ENCODE assay signal across 8 cellular contexts in genomic region chr15:51621917-51622268, GRCh38. TPM values are rescaled to one million over a fixed set of nuclear protein-coding genes. Genes with fewer than 3 reads are reported as not detected.
A peak's percentile ranks its signal among the peaks of the same experiment; 100 is the strongest.
DNase-seq lines count a peak whose midpoint lies in the region; ATAC-seq and TF ChIP-seq lines count a peak whose summit lies in the region.

No MANE protein-coding gene starts in this region.

- no peak overlapping the region for H3K27ac ChIP-seq in OCI-LY1 (ENCODE audit: low read depth, low read length, poor library complexity, severe bottlenecking)

- no peaks in the 10 kb centered on the region for H3K36me3 Mint-ChIP-seq in activated naive CD8-positive, alpha-beta T cell

- no peaks in the 10 kb centered on the region for H3K9me2 ChIP-seq in OCI-LY1 (ENCODE audit: low read depth, low read length)

- no peak overlapping the region for H2AFZ ChIP-seq in OCI-LY1 (ENCODE audit: low read length)

- H3K4me3 ChIP-seq in OCI-LY1 (ENCODE audit: low read depth, low read length, poor library complexity, severe bottlenecking), result peak overlapping the region; percentile 60

- H3K27me3 Mint-ChIP-seq in activated naive CD8-positive, alpha-beta T cell, result peaks cover 4% of the 10 kb centered on the region

- H3K9me3 Mint-ChIP-seq in activated naive CD8-positive, alpha-beta T cell (ENCODE audit: low read depth), result no peaks in the 10 kb centered on the region

- H4K20me1 ChIP-seq in OCI-LY1 (ENCODE audit: insufficient read depth, low read length), result no peaks in the 10 kb centered on the region

- H3K4me3 Mint-ChIP-seq in activated naive CD8-positive, alpha-beta T cell, result peak overlapping the region; percentile 85

- H3K9me3 ChIP-seq in OCI-LY1 (ENCODE audit: low read length), result no peaks in the 10 kb centered on the region

- intact Hi-C loops in head of caudate nucleus (cut with DNase I), result loop anchor here (10.0 kb wide), 1 partner anchor 113 kb away; the partner anchor contains the start of gene LYSMD2

- DNase-seq in AG20443 (ENCODE audit: low spot score), result peak; percentile 76
- peak; percentile 29 to 85 (median 70) for DNase-seq in head of caudate nucleus
- DNase-seq in occipital lobe (lab: John Stamatoyannopoulos, UW), result peak; percentile 71
- no peak for DNase-seq in DMS153 treated with DMSO at 0.1 percent for 48 hours (lab: John Stamatoyannopoulos, UW; ENCODE audit: unreplicated experiment)

- H3K4me2 ChIP-seq in OCI-LY1 (ENCODE audit: low read length), result peak overlapping the region; percentile 75

- H3K27ac Mint-ChIP-seq in activated naive CD8-positive, alpha-beta T cell, result peak overlapping the region; percentile 46

- no peaks in the 10 kb centered on the region for H3K36me3 ChIP-seq in OCI-LY1 (ENCODE audit: insufficient read depth, low read length)

- peaks cover 9% of the 10 kb centered on the region for H3K4me1 Mint-ChIP-seq in activated naive CD8-positive, alpha-beta T cell (ENCODE audit: low read depth)

- H3K27me3 ChIP-seq in OCI-LY1 (ENCODE audit: insufficient read depth, low read length), result 0 out of 2 replicates have a peak, but pooled peaks cover 3% of the 10 kb centered on the region

- peaks cover 15% of the 10 kb centered on the region for H3K4me1 ChIP-seq in OCI-LY1 (ENCODE audit: insufficient read depth, low read length, severe bottlenecking)

- ATAC-seq in GM18511 (IDR thresholded peaks at IDR 0.05; ENCODE audit: unreplicated experiment) (peak; percentile 44), HG03025 (IDR thresholded peaks at IDR 0.05; ENCODE audit: low FRiP score, unreplicated experiment) (peak; percentile 51)

- no peaks in the 10 kb centered on the region for H3K79me2 ChIP-seq in OCI-LY1 (ENCODE audit: insufficient read depth, low read length)

- TF ChIP-seq CTCF in OCI-LY1 (IDR thresholded peaks at IDR 0.05; ENCODE audit: low read length), result no peak

- H3K9ac ChIP-seq in OCI-LY1 (ENCODE audit: low read length), result peak overlapping the region; percentile 56; the same call in 1 of the 2 replicates

- no peaks in the 10 kb centered on the region for H3F3A ChIP-seq in OCI-LY1 (ENCODE audit: insufficient read depth, low read length)

RNA-seq across cellular contexts. Expression of gene DMXL2, which starts 0.7 kb away (rescaled TPM):
- 148 TPM for total RNA-seq in occipital lobe

RNA-seq across cellular contexts. Expression of gene SCG3, which starts 59.4 kb away (rescaled TPM):
- 30.6 TPM for total RNA-seq in occipital lobe
